Comparison of ENCODE assay signal across 12 cellular contexts in genomic region chr4:190120108-190120507, GRCh38. TPM values are rescaled to one million over a fixed set of nuclear protein-coding genes. Genes with fewer than 3 reads are reported as not detected.
DNase-seq lines count a peak whose midpoint lies in the region; ATAC-seq and TF ChIP-seq lines count a peak whose summit lies in the region.
"Not testable (repeated sequence)": the region's sequence is repeated elsewhere in the genome, so short reads cannot be mapped to it uniquely, and the experiment has no call there.
"Had no signal": no experiment of that assay in that cellular context is flagged by ENCODE, and none has a peak within 500 bp of the region (broad histone marks: within the 10 kb centered on the region; RNA-seq: fewer than 3 reads in every experiment).

No MANE protein-coding gene starts in this region.

- H3K27me3 Mint-ChIP-seq in CD8-positive, alpha-beta T cell (ENCODE audit: low read depth): not testable (repeated sequence)

- DNase-seq in CD8-positive, alpha-beta T cell: peak in 1 of 7 experiments; percentile 53
- not testable (repeated sequence) for DNase-seq in activated naive CD4-positive, alpha-beta T cell treated with anti-CD3 and anti-CD28 coated beads, Interleukin-2, amount 50 U/mL, for 72 hours (ENCODE audit: low spot score in 2 of 2)
- DNase-seq in islet precursor cell: peak; percentile 23
- DNase-seq in stimulated activated CD4-positive, alpha-beta T cell treated with anti-CD3 and anti-CD28 coated beads, Interleukin-15, amount 100 ng/mL, for 24 hours: peak; percentile 46

- not testable (repeated sequence) for H3K9me3 ChIP-seq in CD8-positive, alpha-beta T cell (ENCODE audit: low read length)

- not testable (repeated sequence) for H3K4me3 ChIP-seq in CD8-positive, alpha-beta T cell (ENCODE audit: low read depth, low read length)

- POLR2A ChIA-PET in CD8-positive, alpha-beta T cell (lab: Charles Lee): not testable (repeated sequence)

- H3K4me3 Mint-ChIP-seq in CD8-positive, alpha-beta T cell: not testable (repeated sequence)

- not testable (repeated sequence) for H3K36me3 Mint-ChIP-seq in CD8-positive, alpha-beta T cell; activated naive CD4-positive, alpha-beta T cell treated with anti-CD3 and anti-CD28 coated beads, Interleukin-2, amount 50 U/mL, for 72 hours

- H3K4me1 Mint-ChIP-seq in CD8-positive, alpha-beta T cell (ENCODE audit: low read depth): not testable (repeated sequence)

- not testable (repeated sequence) for H3K4me1 ChIP-seq in CD8-positive, alpha-beta T cell (ENCODE audit: insufficient read depth, low read length)

- intact Hi-C loops in CD8-positive, alpha-beta T cell (cut with DNase I, micrococcal nuclease): not testable (repeated sequence)

- not testable (repeated sequence) for H3K36me3 ChIP-seq in CD8-positive, alpha-beta T cell (ENCODE audit: insufficient read depth, low read length)

- not testable (repeated sequence) for H3K27ac ChIP-seq in CD8-positive, alpha-beta T cell (ENCODE audit: low read depth, low read length); VCaP

- not testable (repeated sequence) for H3K27ac Mint-ChIP-seq in CD8-positive, alpha-beta T cell; activated naive CD4-positive, alpha-beta T cell treated with anti-CD3 and anti-CD28 coated beads, Interleukin-2, amount 50 U/mL, for 72 hours

- H3K9me3 Mint-ChIP-seq in CD8-positive, alpha-beta T cell; activated naive CD4-positive, alpha-beta T cell treated with anti-CD3 and anti-CD28 coated beads, Interleukin-2, amount 50 U/mL, for 72 hours: not testable (repeated sequence)

- TF ChIP-seq CTCF in CD8-positive, alpha-beta T cell (IDR thresholded peaks at IDR 0.05): not testable (repeated sequence)
- TF ChIP-seq CTCF in VCaP (conservative IDR thresholded peaks at IDR 0.05): peak; percentile 34; the same call in 1 of the 2 replicates

- CTCF ChIA-PET in CD8-positive, alpha-beta T cell (lab: Charles Lee): not testable (repeated sequence)

- not testable (repeated sequence) for H3K27me3 ChIP-seq in CD8-positive, alpha-beta T cell (ENCODE audit: insufficient read depth, low read length)

- ATAC-seq in CD8-positive, alpha-beta T cell: peak; percentile 84
- ATAC-seq in GM18868 (IDR thresholded peaks at IDR 0.05; ENCODE audit: unreplicated experiment) (peak; percentile 76), GM21825 (IDR thresholded peaks at IDR 0.05; ENCODE audit: unreplicated experiment) (peak; percentile 69), HG03432 (IDR thresholded peaks at IDR 0.05; ENCODE audit: unreplicated experiment) (peak; percentile 84)
- ATAC-seq in activated naive CD4-positive, alpha-beta T cell treated with anti-CD3 and anti-CD28 coated beads, Interleukin-2, amount 50 U/mL, for 72 hours: peak; percentile 85

RNA-seq across cellular contexts. Expression of gene DUX4, which starts 53.5 kb away (rescaled TPM):
- not detected for total RNA-seq in CD8-positive, alpha-beta T cell
- not detected for total RNA-seq in activated naive CD4-positive, alpha-beta T cell treated with anti-CD3 and anti-CD28 coated beads, Interleukin-2, amount 50 U/mL, for 72 hours
- total RNA-seq: activated naive CD8-positive, alpha-beta T cell treated with anti-CD3 and anti-CD28 coated beads, Interleukin-2, amount 10 ng/mL, durations not matched to agents 7 days and 5 days; bronchial epithelial cell; Right ventricle myocardium superior; T-helper 1 cell treated with Interleukin-12 subunit alpha and Interleukin-12 subunit beta and Interleukin-4 antibody, amounts not matched to agents 30 ng/mL and 1 ng/mL, for 36 hours had no signal

RNA-seq across cellular contexts. Expression of gene DBET, which starts 55.8 kb away (rescaled TPM):
- not detected for total RNA-seq in CD8-positive, alpha-beta T cell
- not detected for total RNA-seq in activated naive CD4-positive, alpha-beta T cell treated with anti-CD3 and anti-CD28 coated beads, Interleukin-2, amount 50 U/mL, for 72 hours
- total RNA-seq: activated naive CD8-positive, alpha-beta T cell treated with anti-CD3 and anti-CD28 coated beads, Interleukin-2, amount 10 ng/mL, durations not matched to agents 7 days and 5 days; bronchial epithelial cell; Right ventricle myocardium superior; T-helper 1 cell treated with Interleukin-12 subunit alpha and Interleukin-12 subunit beta and Interleukin-4 antibody, amounts not matched to agents 30 ng/mL and 1 ng/mL, for 36 hours had no signal
